In genomic region chr22:47474464-47474863, GRCh38 we compare ENCODE assay signal across 20 cellular contexts.
DNase-seq lines count a peak whose midpoint lies in the region; ATAC-seq, FAIRE-seq and TF ChIP-seq lines count a peak whose summit lies in the region.
"Had no signal": no experiment of that assay in that cellular context is flagged by ENCODE, and none has a peak within 500 bp of the region (broad histone marks: within the 10 kb centered on the region; RNA-seq: fewer than 3 reads in every experiment).

No MANE protein-coding gene starts in this region.

- no peak for TF ChIP-seq EP300 in HepG2 (IDR thresholded peaks at IDR 0.05; ENCODE audit: low read depth in 2 of 2, low read length in 2 of 2)
- TF ChIP-seq EP300 in HepG2 (CRISPR knock-in tag; IDR thresholded peaks at IDR 0.05; ENCODE audit: borderline replicate concordance): no peak

- TF ChIP-seq CTCF in choroid plexus epithelial cell (conservative IDR thresholded peaks at IDR 0.05; ENCODE audit: low read depth, low read length) (no peak), HepG2 (CRISPR knock-in tag; IDR thresholded peaks at IDR 0.05) (no peak)

- no peak for TF ChIP-seq POLR2A in HepG2 (IDR thresholded peaks at IDR 0.05; ENCODE audit: insufficient read depth in 1 of 2, low read depth in 2 of 2, low read length in 2 of 2)

- H3K27me3 Mint-ChIP-seq in activated CD8-positive, alpha-beta memory T cell treated with anti-CD3 and anti-CD28 coated beads, Interleukin-2, amount 10 ng/mL, durations not matched to agents 7 days and 5 days: peaks cover 9% of the 10 kb centered on the region

- H3K4me2 ChIP-seq in Karpas-422 (ENCODE audit: low read depth, low read length, poor library complexity, severe bottlenecking) (peak overlapping the region; percentile 20), HepG2 (ENCODE audit: low read depth, low read length) (no peak overlapping the region)

- no peak for FAIRE-seq in HepG2 (lab: Jason Lieb, UNC)
- FAIRE-seq: colon, RCC 7860 had no signal

- in situ Hi-C loops in HepG2 (cut with HindIII; ENCODE audit: extremely low pct_ligation_motif_present, low pct_unique_long_range_greater_than_20kb): no loop called here

- H3K27me3 ChIP-seq in Karpas-422 (ENCODE audit: low read length) (no peaks in the 10 kb centered on the region; the same call in 1 of the 2 replicates), HepG2 (ENCODE audit: control insufficient read depth in 1 of 2, insufficient read depth in 2 of 2, low read length in 2 of 2) (no peaks in the 10 kb centered on the region; a peak in 2 of 5 replicates)
- H3K27me3 ChIP-seq: ascending aorta, vagina had no signal

- ATAC-seq in activated CD8-positive, alpha-beta memory T cell treated with anti-CD3 and anti-CD28 coated beads, Interleukin-2, amount 10 ng/mL, durations not matched to agents 7 days and 5 days: no peak
- ATAC-seq in HepG2: no peak

- H3K4me1 ChIP-seq in Karpas-422 (ENCODE audit: low read length): no peaks in the 10 kb centered on the region
- H3K4me1 ChIP-seq in HepG2 (ENCODE audit: insufficient read depth, low read length): no peaks in the 10 kb centered on the region
- H3K4me1 ChIP-seq: ascending aorta, gastrocnemius medialis, parathyroid adenoma had no signal

- H3K79me2 ChIP-seq in Karpas-422 (ENCODE audit: low read length) (no peaks in the 10 kb centered on the region), HepG2 (ENCODE audit: insufficient read depth, low read length) (no peaks in the 10 kb centered on the region)
- H3K79me2 ChIP-seq: parathyroid adenoma had no signal

- H3K4me3 ChIP-seq in Karpas-422 (ENCODE audit: low read length) (no peak overlapping the region), choroid plexus epithelial cell (ENCODE audit: low read depth, low read length) (no peak overlapping the region), HepG2 (replicated peaks in 1 of 3; ENCODE audit: insufficient read depth in 1 of 3, low read depth in 2 of 3, low read length in 3 of 3) (no peak overlapping the region)
- H3K4me3 ChIP-seq: ascending aorta, gastrocnemius medialis, vagina had no signal

- TF ChIP-seq RAD21 in HepG2 (CRISPR knock-in tag; IDR thresholded peaks at IDR 0.05): no peak

- no peaks in the 10 kb centered on the region for H3K36me3 Mint-ChIP-seq in activated CD8-positive, alpha-beta memory T cell treated with anti-CD3 and anti-CD28 coated beads, Interleukin-2, amount 10 ng/mL, durations not matched to agents 7 days and 5 days

- H3K36me3 ChIP-seq in Karpas-422 (ENCODE audit: insufficient read depth, low read length): no peaks in the 10 kb centered on the region
- no peaks in the 10 kb centered on the region for H3K36me3 ChIP-seq in HepG2 (replicated peaks in 1 of 2; ENCODE audit: control insufficient read depth in 1 of 2, insufficient read depth in 2 of 2, low read length in 2 of 2)
- H3K36me3 ChIP-seq: ascending aorta, gastrocnemius medialis, vagina had no signal

- H3K27ac ChIP-seq in Karpas-422 (ENCODE audit: low read length) (no peak overlapping the region), HepG2 (ENCODE audit: extremely low read length, insufficient read depth, low read length) (no peak overlapping the region)
- H3K27ac ChIP-seq: ascending aorta, gastrocnemius medialis, parathyroid adenoma, vagina had no signal

- 70% methylated on average over 6 of the region's 6 CpGs for WGBS in HepG2 (ENCODE audit: low lambda C conversion rate)

- DNase-seq in activated CD8-positive, alpha-beta memory T cell treated with anti-CD3 and anti-CD28 coated beads, Interleukin-2, amount 10 ng/mL, durations not matched to agents 7 days and 5 days: no peak
- no peak for DNase-seq in activated CD8-positive, alpha-beta memory T cell treated with anti-CD3 and anti-CD28 coated beads, Interleukin-2, amount 50 U/mL, for 48 hours
- DNase-seq in Karpas-422 (no peak), choroid plexus epithelial cell (ENCODE audit: low read depth) (peak; percentile 0), superior temporal gyrus (ENCODE audit: extremely low spot score) (peak; percentile 23), pons (ENCODE audit: low spot score) (no peak), HepG2 (ENCODE audit: low spot score) (no peak)
- no peak for DNase-seq in activated CD4-positive, CD25-positive, alpha-beta regulatory T cell treated with anti-CD3 and anti-CD28 coated beads, Interleukin-2, amount 50 U/mL, for 72 hours
- DNase-seq: activated CD8-positive, alpha-beta memory T cell treated with anti-CD3 and anti-CD28 coated beads for 24 hours; activated effector memory CD4-positive, alpha-beta T cell treated with Interleukin-2 at 50 U/mL for 16 hours; gastrocnemius medialis; HCEC 1CT; NCI-H2081; NCI-H69; stimulated activated naive CD4-positive, alpha-beta T cell had no signal

- no peak overlapping the region for H2AFZ ChIP-seq in Karpas-422 (ENCODE audit: low read length)
- no peak overlapping the region for H2AFZ ChIP-seq in HepG2 (ENCODE audit: low read length)
- H2AFZ ChIP-seq: parathyroid adenoma had no signal

- CTCF ChIA-PET in activated CD8-positive, alpha-beta memory T cell treated with anti-CD3 and anti-CD28 coated beads, Interleukin-2, amount 10 ng/mL, durations not matched to agents 7 days and 5 days (lab: Charles Lee): no interaction called here
- CTCF ChIA-PET in HepG2 (lab: Yijun Ruan, JAX; ENCODE audit: low intra/inter-chr PET ratio, low total read pairs): no interaction called here

- H3K9me3 ChIP-seq in Karpas-422 (ENCODE audit: low read length): no peaks in the 10 kb centered on the region
- no peaks in the 10 kb centered on the region for H3K9me3 ChIP-seq in HepG2 (ENCODE audit: low read length)
- H3K9me3 ChIP-seq: ascending aorta, gastrocnemius medialis, vagina had no signal

- no TSS peak for BruUV-seq in HepG2 (replicated peaks; lab: Mats Ljungman, UMichigan)

- H3K9me3 Mint-ChIP-seq in activated CD8-positive, alpha-beta memory T cell treated with anti-CD3 and anti-CD28 coated beads, Interleukin-2, amount 10 ng/mL, durations not matched to agents 7 days and 5 days (ENCODE audit: low read depth): no peaks in the 10 kb centered on the region

- H3K4me1 Mint-ChIP-seq in activated CD8-positive, alpha-beta memory T cell treated with anti-CD3 and anti-CD28 coated beads, Interleukin-2, amount 10 ng/mL, durations not matched to agents 7 days and 5 days: peaks cover 9% of the 10 kb centered on the region

- H3K9ac ChIP-seq in Karpas-422 (ENCODE audit: low read length) (no peak overlapping the region), HepG2 (ENCODE audit: insufficient read depth, low read depth, low read length) (no peak overlapping the region)
- H3K9ac ChIP-seq: parathyroid adenoma had no signal

- no peak overlapping the region for H3K27ac Mint-ChIP-seq in activated CD8-positive, alpha-beta memory T cell treated with anti-CD3 and anti-CD28 coated beads, Interleukin-2, amount 10 ng/mL, durations not matched to agents 7 days and 5 days

- intact Hi-C loops in HepG2 (cut with micrococcal nuclease; ENCODE audit: unreplicated experiment): no loop called here

- peak overlapping the region; percentile 27 for H3K4me3 Mint-ChIP-seq in activated CD8-positive, alpha-beta memory T cell treated with anti-CD3 and anti-CD28 coated beads, Interleukin-2, amount 10 ng/mL, durations not matched to agents 7 days and 5 days

- POLR2A ChIA-PET in HepG2 (lab: Yijun Ruan, JAX): no interaction called here

- no peaks in the 10 kb centered on the region for H3K9me2 ChIP-seq in Karpas-422 (replicated peaks; ENCODE audit: insufficient read depth, low read length)

- H4K20me1 ChIP-seq in Karpas-422 (ENCODE audit: insufficient read depth, low read depth, low read length) (no peaks in the 10 kb centered on the region), HepG2 (ENCODE audit: insufficient read depth, low read length) (no peaks in the 10 kb centered on the region)

TF ChIP-seq in HepG2, 621 proteins besides CTCF, POLR2A, EP300 and RAD21:
- TF ChIP-seq ARHGAP35 (CRISPR knock-in tag; IDR thresholded peaks at IDR 0.05; ENCODE audit: borderline replicate concordance) (no peak), ZNF768 (CRISPR knock-in tag; IDR thresholded peaks at IDR 0.05) (no peak), ZNF879 (CRISPR knock-in tag; IDR thresholded peaks at IDR 0.05) (no peak), AHDC1 (CRISPR knock-in tag; IDR thresholded peaks at IDR 0.05; ENCODE audit: borderline replicate concordance) (no peak), RXRB (CRISPR knock-in tag; IDR thresholded peaks at IDR 0.05; ENCODE audit: borderline replicate concordance) (no peak), NCOA2 (CRISPR knock-in tag; IDR thresholded peaks at IDR 0.05) (no peak)

Comparison
In these comparisons a context has a peak if more than half of its experiments do, and no peak if none do; other contexts are left out.
1. DNase-seq: peak in choroid plexus epithelial cell (single experiment) and superior temporal gyrus (single experiment); none in activated CD8-positive, alpha-beta memory T cell treated with anti-CD3 and anti-CD28 coated beads, Interleukin-2, amount 10 ng/mL, durations not matched to agents 7 days and 5 days (single experiment), activated CD8-positive, alpha-beta memory T cell treated with anti-CD3 and anti-CD28 coated beads, Interleukin-2, amount 50 U/mL, for 48 hours (single experiment), Karpas-422 (single experiment), pons (single experiment), HepG2 (single experiment) and activated CD4-positive, CD25-positive, alpha-beta regulatory T cell treated with anti-CD3 and anti-CD28 coated beads, Interleukin-2, amount 50 U/mL, for 72 hours (single experiment).